ENCODE assay signal across 29 cellular contexts in genomic region chr7:152600266-152600665, GRCh38.
"Had no signal": no experiment of that assay in that cellular context is flagged by ENCODE, and none has a peak within 500 bp of the region (broad histone marks: within the 10 kb centered on the region; RNA-seq: fewer than 3 reads in every experiment).

No MANE protein-coding gene starts in this region.

- H3K4me3 ChIP-seq: ascending aorta, cardiac muscle cell had no signal

- H3K27me3 ChIP-seq: ascending aorta, cardiac muscle cell had no signal

- DNase-seq: activated B cell treated with CpG ODN at 0.5 μM for 24 hours; activated CD4-positive, alpha-beta memory T cell treated with anti-CD3 and anti-CD28 coated beads, Interleukin-2, amount 10 ng/mL, durations not matched to agents 7 days and 5 days; activated CD4-positive, alpha-beta T cell treated with anti-CD3 and anti-CD28 coated beads for 36 hours; activated CD4-positive, alpha-beta T cell treated with anti-CD3 and anti-CD28 coated beads for 48 hours; activated CD4-positive, alpha-beta T cell treated with anti-CD3 and anti-CD28 coated beads, Interleukin-2, amount 10 ng/mL, durations not matched to agents 7 days and 5 days; activated CD4-positive, alpha-beta T cell treated with anti-CD3 and anti-CD28 coated beads, Interleukin-2, amount 50 U/mL, for 48 hours; activated CD4-positive, CD25-positive, alpha-beta regulatory T cell treated with anti-CD3 and anti-CD28 coated beads, Interleukin-2, amount 50 U/mL, for 72 hours; activated CD8-positive, alpha-beta memory T cell treated with anti-CD3 and anti-CD28 coated beads, Interleukin-2, amount 50 U/mL, for 4 hours; activated CD8-positive, alpha-beta T cell treated with anti-CD3 and anti-CD28 coated beads, Interleukin-2, amount 10 ng/mL, durations not matched to agents 7 days and 5 days; activated gamma-delta T cell; activated naive CD4-positive, alpha-beta T cell treated with anti-CD3 and anti-CD28 coated beads, Interleukin-2, amount 10 ng/mL, durations not matched to agents 7 days and 5 days; activated naive CD4-positive, alpha-beta T cell treated with Interleukin-2 at 50 U/mL for 16 hours; activated naive CD8-positive, alpha-beta T cell treated with anti-CD3 and anti-CD28 coated beads, Interleukin-2, amount 10 ng/mL, durations not matched to agents 7 days and 5 days; activated naive CD8-positive, alpha-beta T cell treated with anti-CD3 and anti-CD28 coated beads, Interleukin-2, amount 50 U/mL, for 24 hours; activated T-cell treated with anti-CD3 and anti-CD28 coated beads, Interleukin-2, amount 50 U/mL, for 24 hours; activated T-cell treated with anti-CD3 and anti-CD28 coated beads, Interleukin-2, amount 50 U/mL, for 48 hours; amygdala; anterior cingulate cortex; caudate nucleus; cerebellar nuclear complex; SW 1271; T-helper 1 cell; T-helper 2 cell; T-helper 9 cell had no signal

- H3K9me3 ChIP-seq: ascending aorta had no signal

- ATAC-seq: activated CD4-positive, alpha-beta T cell treated with anti-CD3 and anti-CD28 coated beads for 36 hours; activated CD8-positive, alpha-beta T cell treated with anti-CD3 and anti-CD28 coated beads, Interleukin-2, amount 10 ng/mL, durations not matched to agents 7 days and 5 days; activated naive CD8-positive, alpha-beta T cell treated with anti-CD3 and anti-CD28 coated beads, Interleukin-2, amount 50 U/mL, for 24 hours had no signal

- FAIRE-seq: bronchial epithelial cell, TTC549 had no signal

- H3K36me3 ChIP-seq: ascending aorta, cardiac muscle cell had no signal

- H3K4me1 ChIP-seq: ascending aorta had no signal

- H3K27ac ChIP-seq: ascending aorta, cardiac muscle cell, VCaP had no signal
